In genomic region chr2:233832414-233832813, GRCh38 we compare ENCODE assay signal across 19 cellular contexts. TPM values are rescaled to one million over a fixed set of nuclear protein-coding genes. Genes with fewer than 3 reads are reported as not detected.
DNase-seq lines count a peak whose midpoint lies in the region; ATAC-seq and TF ChIP-seq lines count a peak whose summit lies in the region.
"Had no signal": no experiment of that assay in that cellular context is flagged by ENCODE, and none has a peak within 500 bp of the region (broad histone marks: within the 10 kb centered on the region; RNA-seq: fewer than 3 reads in every experiment).

No MANE protein-coding gene starts in this region.

- H3K27ac ChIP-seq in mammary epithelial cell (ENCODE audit: insufficient read depth, low read depth, low read length): no peak overlapping the region
- no peak overlapping the region for H3K27ac ChIP-seq in neuronal stem cell (replicated peaks; ENCODE audit: low read length)
- H3K27ac ChIP-seq in tibial artery: no peak overlapping the region

- no peaks in the 10 kb centered on the region for H4K20me1 ChIP-seq in mammary epithelial cell (ENCODE audit: insufficient read depth, low read length)

- ATAC-seq in GM19023 (IDR thresholded peaks at IDR 0.05; ENCODE audit: unreplicated experiment): no peak

- no peak overlapping the region for H3K14ac ChIP-seq in neuronal stem cell (ENCODE audit: low read length)

- no peak overlapping the region for H3K4ac ChIP-seq in neuronal stem cell (ENCODE audit: low read length)

- CTCF ChIA-PET in mammary epithelial cell (lab: Charles Lee; ENCODE audit: low non-redundant PET): interaction anchor here (0.5 to 0.9 kb wide), 5 partner anchors 121 to 511 kb away, joined by 3 to 10 read pairs (median 4); no protein-coding TSS in a partner anchor
- CTCF ChIA-PET in MCF 10A (lab: Yijun Ruan, JAX): interaction anchor here (0.8 to 2.2 kb wide), 5 partner anchors 9 to 384 kb away, joined by 3 to 12 read pairs (median 4); no protein-coding TSS in a partner anchor

- H3K18ac ChIP-seq in neuronal stem cell (ENCODE audit: low read length): peak overlapping the region; percentile 60

- 75% methylated on average over 8 of the region's 9 CpGs for WGBS in mammary epithelial cell (ENCODE audit: low coverage, missing lambda C conversion rate)
- WGBS in neuronal stem cell (ENCODE audit: extremely low coverage in 2 of 2, insufficient read length in 2 of 2, insufficient replicate concordance in 1 of 2), 2 donors: no CpG with 5 or more reads among the region's 9 CpGs

- H3K9me3 ChIP-seq in mammary epithelial cell (replicated peaks; ENCODE audit: insufficient read depth, low read length): no peaks in the 10 kb centered on the region
- H3K9me3 ChIP-seq in neuronal stem cell (replicated peaks in 1 of 2; ENCODE audit: control insufficient read depth in 2 of 2, insufficient read depth in 1 of 2, low read depth in 1 of 2, low read length in 2 of 2): peaks cover 0 to 3% of the 10 kb centered on the region in 2 donors
- H3K9me3 ChIP-seq in tibial artery: no peaks in the 10 kb centered on the region

- POLR2A ChIA-PET in MCF 10A (lab: Yijun Ruan, JAX): interaction anchor here (0.7 to 1.0 kb wide), 2 partner anchors 125 to 385 kb away, joined by 3 to 4 read pairs; no protein-coding TSS in a partner anchor

- peaks cover 1% of the 10 kb centered on the region for H3K79me1 ChIP-seq in neuronal stem cell (ENCODE audit: low read depth, low read length)

- H3K27ac Mint-ChIP-seq in MCF 10A (ENCODE audit: low read depth, unreplicated experiment): no peak overlapping the region
- H3K27ac Mint-ChIP-seq: activated naive CD4-positive, alpha-beta T cell treated with anti-CD3 and anti-CD28 coated beads, Interleukin-2, amount 10 ng/mL, durations not matched to agents 7 days and 5 days; CD4-positive, CD25-positive, alpha-beta regulatory T cell had no signal

- no peak overlapping the region for H3K4me3 Mint-ChIP-seq in MCF 10A (ENCODE audit: unreplicated experiment)
- H3K4me3 Mint-ChIP-seq: activated naive CD4-positive, alpha-beta T cell treated with anti-CD3 and anti-CD28 coated beads, Interleukin-2, amount 10 ng/mL, durations not matched to agents 7 days and 5 days; CD4-positive, CD25-positive, alpha-beta regulatory T cell had no signal

- H2AFZ ChIP-seq in mammary epithelial cell (ENCODE audit: low read depth, low read length): no peak overlapping the region
- H2AFZ ChIP-seq in neuronal stem cell (ENCODE audit: low read length): peak overlapping the region; percentile 11

- TF ChIP-seq CTCF in mammary epithelial cell (conservative IDR thresholded peaks at IDR 0.05 in 1 of 2, IDR thresholded peaks at IDR 0.05 in 1 of 2; ENCODE audit: extremely low read depth in 1 of 2, insufficient read depth in 1 of 2, low read depth in 1 of 2, low read length in 2 of 2) (no peak), MCF 10A (IDR thresholded peaks at IDR 0.05; ENCODE audit: unreplicated experiment) (no peak), cardiac fibroblast (IDR thresholded peaks at IDR 0.05; ENCODE audit: low read depth, low read length) (no peak), tibial artery (IDR thresholded peaks at IDR 0.05) (no peak)

- BruUV-seq in mammary epithelial cell (replicated peaks; lab: Mats Ljungman, UMichigan): no TSS peak
- no TSS peak for BruUV-seq in MCF 10A (replicated peaks; lab: Mats Ljungman, UMichigan)

- peaks cover 4% of the 10 kb centered on the region for H3K36me3 Mint-ChIP-seq in MCF 10A (ENCODE audit: insufficient read depth, unreplicated experiment)
- H3K36me3 Mint-ChIP-seq: CD4-positive, CD25-positive, alpha-beta regulatory T cell had no signal

- in situ Hi-C loops in mammary epithelial cell (cut with MboI; ENCODE audit: low sequenced_read_pairs in 2 of 2): no loop called here

- H3K4me2 ChIP-seq in mammary epithelial cell (ENCODE audit: insufficient read depth, low read depth, low read length) (no peak overlapping the region), neuronal stem cell (ENCODE audit: insufficient read depth, low read length, poor library complexity, severe bottlenecking) (no peak overlapping the region)

- H2BK15ac ChIP-seq in neuronal stem cell (ENCODE audit: low read length): no peak overlapping the region

- H3K79me2 ChIP-seq in mammary epithelial cell (ENCODE audit: insufficient read depth, low read length): peaks cover 29% of the 10 kb centered on the region

- H3K23ac ChIP-seq in neuronal stem cell (ENCODE audit: low read depth, low read length, poor library complexity): no peak overlapping the region

- H3K4me3 ChIP-seq in mammary epithelial cell (replicated peaks in 1 of 3; ENCODE audit: insufficient read depth in 1 of 3, low read depth in 2 of 3, low read length in 3 of 3) (no peak overlapping the region), cardiac fibroblast (replicated peaks in 1 of 2; ENCODE audit: low read depth in 2 of 2, low read length in 2 of 2) (no peak overlapping the region), neuronal stem cell (ENCODE audit: low read length in 2 of 2) (no peak overlapping the region), tibial artery (no peak overlapping the region)

- H2AK5ac ChIP-seq in neuronal stem cell (ENCODE audit: low read depth, low read length): no peak overlapping the region

- no peak overlapping the region for H2BK5ac ChIP-seq in neuronal stem cell (ENCODE audit: low read length)

- H2BK12ac ChIP-seq in neuronal stem cell (ENCODE audit: low read length): no peak overlapping the region

- H3K4me1 ChIP-seq in mammary epithelial cell (ENCODE audit: insufficient read depth, low read length) (peaks cover 18% of the 10 kb centered on the region), neuronal stem cell (ENCODE audit: control insufficient read depth in 2 of 2, insufficient read depth in 1 of 2, low read depth in 1 of 2, low read length in 2 of 2) (peaks cover 6% of the 10 kb centered on the region in 2 donors), tibial artery (no peaks in the 10 kb centered on the region)

- H3K9ac ChIP-seq in mammary epithelial cell (ENCODE audit: insufficient read depth, low read length) (no peak overlapping the region), neuronal stem cell (ENCODE audit: low read depth, low read length, poor library complexity) (no peak overlapping the region)

- H3K36me3 ChIP-seq in mammary epithelial cell (ENCODE audit: insufficient read depth, low read length) (peaks cover 17% of the 10 kb centered on the region), neuronal stem cell (replicated peaks in 1 of 2; ENCODE audit: control insufficient read depth in 2 of 2, insufficient read depth in 2 of 2, low read length in 2 of 2) (peaks cover 20 to 43% of the 10 kb centered on the region in 2 donors), tibial artery (no peaks in the 10 kb centered on the region)

- H4K91ac ChIP-seq in neuronal stem cell (ENCODE audit: low read depth, low read length, poor library complexity): no peak overlapping the region

- H4K8ac ChIP-seq in neuronal stem cell (ENCODE audit: low read depth, low read length): no peak overlapping the region

- no peaks in the 10 kb centered on the region for H3K27me3 Mint-ChIP-seq in MCF 10A (ENCODE audit: insufficient read depth, unreplicated experiment)
- H3K27me3 Mint-ChIP-seq: activated naive CD4-positive, alpha-beta T cell treated with anti-CD3 and anti-CD28 coated beads, Interleukin-2, amount 10 ng/mL, durations not matched to agents 7 days and 5 days; CD4-positive, CD25-positive, alpha-beta regulatory T cell had no signal

- no peaks in the 10 kb centered on the region for H3K27me3 ChIP-seq in mammary epithelial cell (ENCODE audit: insufficient read depth, low read length)
- no peaks in the 10 kb centered on the region for H3K27me3 ChIP-seq in neuronal stem cell (ENCODE audit: control insufficient read depth in 3 of 3, insufficient read depth in 3 of 3, low read depth in 1 of 3, low read length in 3 of 3)
- H3K27me3 ChIP-seq in tibial artery: peaks cover 0 to 3% of the 10 kb centered on the region in 2 donors

- no peak overlapping the region for H2BK120ac ChIP-seq in neuronal stem cell (ENCODE audit: low read depth, low read length)

- H3K4me1 Mint-ChIP-seq in MCF 10A (ENCODE audit: insufficient read depth, unreplicated experiment): no peaks in the 10 kb centered on the region

- peak; percentile 57 for DNase-seq in mammary epithelial cell
- no peak for DNase-seq in MCF 10A (ENCODE audit: unreplicated experiment)
- peak; percentile 37 for DNase-seq in NCI-H226
- DNase-seq in cardiac fibroblast (ENCODE audit: low read depth in 2 of 2): peak; percentile 48 to 57
- DNase-seq in neuronal stem cell (ENCODE audit: low spot score): no peak
- DNase-seq in activated effector memory CD4-positive, alpha-beta T cell treated with Interleukin-2 at 50 U/mL for 16 hours: no peak
- DNase-seq in tibial artery: no peak
- DNase-seq: activated CD4-positive, CD25-positive, alpha-beta regulatory T cell; activated T-cell treated with anti-CD3 and anti-CD28 coated beads, Interleukin-2, amount 50 U/mL, for 1 hour; CD4-positive, CD25-positive, alpha-beta regulatory T cell; effector CD4-positive, alpha-beta T cell; GDM1; KG1; MV-4-11; NCI-H2171 had no signal

- dilution Hi-C loops in mammary epithelial cell (cut with HindIII; ENCODE audit: low sequenced_read_pairs): no loop called here

- H3K9me3 Mint-ChIP-seq in MCF 10A (ENCODE audit: unreplicated experiment): no peaks in the 10 kb centered on the region
- H3K9me3 Mint-ChIP-seq: activated naive CD4-positive, alpha-beta T cell treated with anti-CD3 and anti-CD28 coated beads, Interleukin-2, amount 10 ng/mL, durations not matched to agents 7 days and 5 days had no signal

- intact Hi-C loops in mammary epithelial cell (cut with micrococcal nuclease) (loop anchor here (1.0 to 5.0 kb wide), 5 partner anchors 265 to 580 kb away; partner anchors contain the start of genes ATG16L1 and USP40), MCF 10A (cut with micrococcal nuclease) (loop anchor here (2.0 kb wide), 2 partner anchors 346 to 384 kb away; no protein-coding TSS in a partner anchor), tibial artery (cut with DNase I; ENCODE audit: low total_unique reads) (no loop called here)

RNA-seq across cellular contexts. Expression of gene HJURP, which starts 21.9 kb away (rescaled TPM):
- total RNA-seq in mammary epithelial cell (10 to 100 TPM in 1 of 2 donors, under 1 TPM in 1; 0.67 to 43.5 TPM), MCF 10A (2022) (12.7 and 29.3 TPM in 2 replicates)
- 38.6 TPM for polyA plus RNA-seq in mammary epithelial cell
- polyA minus RNA-seq in mammary epithelial cell: 67.1 TPM
- 60.7 TPM for polyA plus RNA-seq in neuronal stem cell (2013, experiment 1 of 2)
- 61.4 TPM for polyA plus RNA-seq in neuronal stem cell (2013, experiment 2 of 2)

RNA-seq across cellular contexts. Expression of gene MROH2A, which starts 54.3 kb away (rescaled TPM):
- total RNA-seq in mammary epithelial cell: under 1 TPM in 1 of 2 donors, not detected in 1; 0.50 TPM
- polyA plus RNA-seq in mammary epithelial cell: 0.10 TPM
- not detected for polyA minus RNA-seq in mammary epithelial cell
- total RNA-seq in MCF 10A (2022): not detected in 2 replicates
- polyA plus RNA-seq in neuronal stem cell (2013, experiment 1 of 2): not detected
- not detected for polyA plus RNA-seq in neuronal stem cell (2013, experiment 2 of 2)
- total RNA-seq: CD4-positive, CD25-positive, alpha-beta regulatory T cell; cerebellum; omental fat pad had no signal
- polyA plus RNA-seq: CD4-positive, CD25-positive, alpha-beta regulatory T cell had no signal

Comparison
In these comparisons a context has a peak if more than half of its experiments do, and no peak if none do; other contexts are left out.
1. DNase-seq: peak in mammary epithelial cell (single experiment), NCI-H226 (single experiment) and cardiac fibroblast (2 of 2); none in MCF 10A (single experiment), neuronal stem cell (single experiment), activated effector memory CD4-positive, alpha-beta T cell treated with Interleukin-2 at 50 U/mL for 16 hours (single experiment) and tibial artery (0 of 2).